Comparison of ENCODE assay signal across 8 cellular contexts in genomic region chr12:53989227-53990113, GRCh38. TPM values are rescaled to one million over a fixed set of nuclear protein-coding genes. Genes with fewer than 3 reads are reported as not detected.
A peak's percentile ranks its signal among the peaks of the same experiment; 100 is the strongest.
DNase-seq lines count a peak whose midpoint lies in the region; ATAC-seq, FAIRE-seq and TF ChIP-seq lines count a peak whose summit lies in the region.

No MANE protein-coding gene starts in this region.

- no peaks in the 10 kb centered on the region for H3K9me3 Mint-ChIP-seq in activated naive CD8-positive, alpha-beta T cell treated with anti-CD3 and anti-CD28 coated beads, Interleukin-2, amount 10 ng/mL, durations not matched to agents 7 days and 5 days
- H3K9me3 Mint-ChIP-seq in activated naive CD8-positive, alpha-beta T cell treated with anti-CD3 and anti-CD28 coated beads for 36 hours, result no peaks in the 10 kb centered on the region
- no peaks in the 10 kb centered on the region for H3K9me3 Mint-ChIP-seq in activated CD8-positive, alpha-beta T cell treated with anti-CD3 and anti-CD28 coated beads for 36 hours

- no peak for TF ChIP-seq EP300 in HepG2 (IDR thresholded peaks at IDR 0.05; ENCODE audit: low read depth in 2 of 2, low read length in 2 of 2)
- TF ChIP-seq EP300 in HepG2 (CRISPR knock-in tag; IDR thresholded peaks at IDR 0.05; ENCODE audit: borderline replicate concordance), result no peak

- in situ Hi-C loops in HepG2 (cut with HindIII; ENCODE audit: extremely low pct_ligation_motif_present, low pct_unique_long_range_greater_than_20kb), result loop anchor here (10.0 kb wide), 1 partner anchor 385 kb away; no protein-coding TSS in a partner anchor

- H3K27ac Mint-ChIP-seq in activated naive CD8-positive, alpha-beta T cell treated with anti-CD3 and anti-CD28 coated beads, Interleukin-2, amount 10 ng/mL, durations not matched to agents 7 days and 5 days, result no peak overlapping the region
- no peak overlapping the region for H3K27ac Mint-ChIP-seq in activated naive CD8-positive, alpha-beta T cell treated with anti-CD3 and anti-CD28 coated beads for 36 hours
- H3K27ac Mint-ChIP-seq in activated CD8-positive, alpha-beta T cell treated with anti-CD3 and anti-CD28 coated beads for 36 hours, result no peak overlapping the region

- H3F3A ChIP-seq in MM.1S (ENCODE audit: insufficient read depth, low read length), result 0 out of 2 replicates have a peak, but pooled peaks cover 6% of the 10 kb centered on the region

- WGBS in HepG2 (ENCODE audit: low lambda C conversion rate), result 18% methylated on average over 28 of the region's 28 CpGs

- peaks cover 29% of the 10 kb centered on the region for H3K4me1 Mint-ChIP-seq in activated naive CD8-positive, alpha-beta T cell treated with anti-CD3 and anti-CD28 coated beads, Interleukin-2, amount 10 ng/mL, durations not matched to agents 7 days and 5 days
- peaks cover 34% of the 10 kb centered on the region for H3K4me1 Mint-ChIP-seq in activated naive CD8-positive, alpha-beta T cell treated with anti-CD3 and anti-CD28 coated beads for 36 hours
- H3K4me1 Mint-ChIP-seq in activated CD8-positive, alpha-beta T cell treated with anti-CD3 and anti-CD28 coated beads for 36 hours (ENCODE audit: low read depth), result peaks cover 38% of the 10 kb centered on the region

- TF ChIP-seq POLR2A in HepG2 (IDR thresholded peaks at IDR 0.05; ENCODE audit: insufficient read depth in 1 of 2, low read depth in 2 of 2, low read length in 2 of 2), result no peak

- ATAC-seq in activated naive CD8-positive, alpha-beta T cell treated with anti-CD3 and anti-CD28 coated beads, Interleukin-2, amount 10 ng/mL, durations not matched to agents 7 days and 5 days (ENCODE audit: low read depth), result peak; percentile 31
- no peak for ATAC-seq in activated CD8-positive, alpha-beta T cell treated with anti-CD3 and anti-CD28 coated beads for 36 hours
- ATAC-seq in HepG2 (peak; percentile 47), esophagus mucosa (no peak), GM19455 (IDR thresholded peaks at IDR 0.05; ENCODE audit: unreplicated experiment) (no peak)

- H3K27ac ChIP-seq in MM.1S (ENCODE audit: low read length) (no peak overlapping the region), HepG2 (ENCODE audit: extremely low read length, insufficient read depth, low read length) (peak overlapping the region; percentile 61)

- no peaks in the 10 kb centered on the region for H3K9me2 ChIP-seq in MM.1S (replicated peaks; ENCODE audit: insufficient read depth, low read length)

- no peaks in the 10 kb centered on the region for H3K79me2 ChIP-seq in MM.1S (ENCODE audit: low read length)
- no peaks in the 10 kb centered on the region for H3K79me2 ChIP-seq in HepG2 (ENCODE audit: insufficient read depth, low read length)

- BruUV-seq in HepG2 (replicated peaks; lab: Mats Ljungman, UMichigan), result no TSS peak

- H3K4me1 ChIP-seq in MM.1S (ENCODE audit: low read length) (peaks cover 20% of the 10 kb centered on the region; the same call in 1 of the 2 replicates), HepG2 (ENCODE audit: insufficient read depth, low read length) (peaks cover 45% of the 10 kb centered on the region)

- no peak for DNase-seq in activated naive CD8-positive, alpha-beta T cell treated with anti-CD3 and anti-CD28 coated beads, Interleukin-2, amount 10 ng/mL, durations not matched to agents 7 days and 5 days
- no peak for DNase-seq in activated naive CD8-positive, alpha-beta T cell treated with anti-CD3 and anti-CD28 coated beads for 36 hours
- DNase-seq in MM.1S (peak; percentile 80), HepG2 (ENCODE audit: low spot score) (peak; percentile 56), NCI-H2107 (lab: John Stamatoyannopoulos, UW) (no peak)
- DNase-seq in activated CD8-positive, alpha-beta T cell treated with anti-CD3 and anti-CD28 coated beads for 36 hours, result peak; percentile 62

- no peaks in the 10 kb centered on the region for H3K36me3 Mint-ChIP-seq in activated naive CD8-positive, alpha-beta T cell treated with anti-CD3 and anti-CD28 coated beads, Interleukin-2, amount 10 ng/mL, durations not matched to agents 7 days and 5 days
- H3K36me3 Mint-ChIP-seq in activated naive CD8-positive, alpha-beta T cell treated with anti-CD3 and anti-CD28 coated beads for 36 hours, result peaks cover 1% of the 10 kb centered on the region
- H3K36me3 Mint-ChIP-seq in activated CD8-positive, alpha-beta T cell treated with anti-CD3 and anti-CD28 coated beads for 36 hours (ENCODE audit: low read depth), result peaks cover 2% of the 10 kb centered on the region

- intact Hi-C loops in activated CD8-positive, alpha-beta T cell treated with anti-CD3 and anti-CD28 coated beads for 36 hours (cut with micrococcal nuclease), result loop anchor here (5.0 kb wide), 2 partner anchors 32 to 38 kb away; partner anchors contain the start of gene HOXC6
- intact Hi-C loops in HepG2 (cut with micrococcal nuclease; ENCODE audit: unreplicated experiment), result loop anchor here (2.0 kb wide), 1 partner anchor 223 kb away; no protein-coding TSS in a partner anchor

- TF ChIP-seq CTCF in MM.1S (IDR thresholded peaks at IDR 0.05; ENCODE audit: low read length), result peak; percentile 76
- peak; percentile 44 for TF ChIP-seq CTCF in activated CD8-positive, alpha-beta T cell treated with anti-CD3 and anti-CD28 coated beads for 36 hours (IDR thresholded peaks at IDR 0.05)
- TF ChIP-seq CTCF in HepG2 (CRISPR knock-in tag; IDR thresholded peaks at IDR 0.05), result peak; percentile 64

- H3K4me3 ChIP-seq in MM.1S (ENCODE audit: low read length), result peak overlapping the region; percentile 45
- peak overlapping the region in 2 of 3 experiments; percentile 51; a peak in 5 of 6 replicates for H3K4me3 ChIP-seq in HepG2 (replicated peaks in 1 of 3; ENCODE audit: insufficient read depth in 1 of 3, low read depth in 2 of 3, low read length in 3 of 3)

- H3K4me3 Mint-ChIP-seq in activated naive CD8-positive, alpha-beta T cell treated with anti-CD3 and anti-CD28 coated beads, Interleukin-2, amount 10 ng/mL, durations not matched to agents 7 days and 5 days, result peak overlapping the region; percentile 44
- no peak overlapping the region for H3K4me3 Mint-ChIP-seq in activated naive CD8-positive, alpha-beta T cell treated with anti-CD3 and anti-CD28 coated beads for 36 hours
- no peak overlapping the region for H3K4me3 Mint-ChIP-seq in activated CD8-positive, alpha-beta T cell treated with anti-CD3 and anti-CD28 coated beads for 36 hours

- H4K20me1 ChIP-seq in MM.1S (ENCODE audit: insufficient read depth, low read length) (no peaks in the 10 kb centered on the region), HepG2 (ENCODE audit: insufficient read depth, low read length) (no peaks in the 10 kb centered on the region)

- H3K36me3 ChIP-seq in MM.1S (replicated peaks; ENCODE audit: insufficient read depth, low read length) (no peaks in the 10 kb centered on the region), HepG2 (replicated peaks in 1 of 2; ENCODE audit: control insufficient read depth in 1 of 2, insufficient read depth in 2 of 2, low read length in 2 of 2) (no peaks in the 10 kb centered on the region)

- TF ChIP-seq RAD21 in HepG2 (CRISPR knock-in tag; IDR thresholded peaks at IDR 0.05), result peak; percentile 24; the same call in 1 of the 2 replicates

- peak overlapping the region; percentile 79 for H3K4me2 ChIP-seq in MM.1S (ENCODE audit: low read depth, low read length)
- H3K4me2 ChIP-seq in HepG2 (ENCODE audit: low read depth, low read length), result peak overlapping the region; percentile 68

- no peak overlapping the region for H2AFZ ChIP-seq in MM.1S (ENCODE audit: low read length)
- peak overlapping the region; percentile 31 for H2AFZ ChIP-seq in HepG2 (ENCODE audit: low read length)

- H3K9ac ChIP-seq in MM.1S (ENCODE audit: low read length) (no peak overlapping the region), HepG2 (ENCODE audit: insufficient read depth, low read depth, low read length) (0 out of 2 replicates have a peak overlapping the region, but pooled peaks have one; percentile 21)

- H3K27me3 Mint-ChIP-seq in activated naive CD8-positive, alpha-beta T cell treated with anti-CD3 and anti-CD28 coated beads, Interleukin-2, amount 10 ng/mL, durations not matched to agents 7 days and 5 days, result peaks cover 97% of the 10 kb centered on the region
- peaks cover 99% of the 10 kb centered on the region for H3K27me3 Mint-ChIP-seq in activated naive CD8-positive, alpha-beta T cell treated with anti-CD3 and anti-CD28 coated beads for 36 hours
- H3K27me3 Mint-ChIP-seq in activated CD8-positive, alpha-beta T cell treated with anti-CD3 and anti-CD28 coated beads for 36 hours, result peaks cover 93% of the 10 kb centered on the region

- peak; percentile 74 for FAIRE-seq in HepG2 (lab: Jason Lieb, UNC)

- CTCF ChIA-PET in activated CD8-positive, alpha-beta T cell treated with anti-CD3 and anti-CD28 coated beads for 36 hours (lab: Charles Lee), result interaction anchor here (0.7 to 5.8 kb wide), 14 partner anchors 9 to 243 kb away, joined by 3 to 58 read pairs (median 4); partner anchors contain the start of gene HOXC9
- CTCF ChIA-PET in HepG2 (lab: Yijun Ruan, JAX; ENCODE audit: low intra/inter-chr PET ratio, low total read pairs), result interaction anchor here (1.1 to 1.6 kb wide), 2 partner anchors 16 to 221 kb away, joined by 3 to 13 read pairs; no protein-coding TSS in a partner anchor

- H3K9me3 ChIP-seq in MM.1S (replicated peaks; ENCODE audit: insufficient read depth, low read length) (no peaks in the 10 kb centered on the region), HepG2 (ENCODE audit: low read length) (no peaks in the 10 kb centered on the region)

- POLR2A ChIA-PET in activated naive CD8-positive, alpha-beta T cell treated with anti-CD3 and anti-CD28 coated beads, Interleukin-2, amount 10 ng/mL, durations not matched to agents 7 days and 5 days (lab: Charles Lee), result no interaction called here
- POLR2A ChIA-PET in activated CD8-positive, alpha-beta T cell treated with anti-CD3 and anti-CD28 coated beads for 36 hours (lab: Charles Lee), result no interaction called here
- POLR2A ChIA-PET in HepG2 (lab: Yijun Ruan, JAX), result interaction anchor here (1.3 kb wide), 1 partner anchor 11 kb away, joined by 5 read pairs; no protein-coding TSS in a partner anchor

- H3K27me3 ChIP-seq in MM.1S (replicated peaks; ENCODE audit: insufficient read depth, low read length) (peaks cover 96% of the 10 kb centered on the region), HepG2 (ENCODE audit: control insufficient read depth in 1 of 2, insufficient read depth in 2 of 2, low read length in 2 of 2) (peaks cover 10 to 39% of the 10 kb centered on the region in 2 experiments)

RNA-seq across cellular contexts. Expression of gene HOXC10, which starts 4.5 kb away (rescaled TPM):
- total RNA-seq in activated naive CD8-positive, alpha-beta T cell treated with anti-CD3 and anti-CD28 coated beads, Interleukin-2, amount 10 ng/mL, durations not matched to agents 7 days and 5 days, result not detected
- total RNA-seq in activated naive CD8-positive, alpha-beta T cell treated with anti-CD3 and anti-CD28 coated beads for 36 hours, result not detected
- not detected for total RNA-seq in activated CD8-positive, alpha-beta T cell treated with anti-CD3 and anti-CD28 coated beads for 36 hours
- total RNA-seq in HepG2 (2016; rRNA removed; fragmentation: Illumina TruSeq; extraction: Trizol) (not detected in 2 replicates), esophagus mucosa (0.64 TPM)
- not detected in 2 replicates for total RNA-seq in HepG2 (2016; cell fraction: cytosol; rRNA removed; fragmentation: Illumina TruSeq; extraction: Trizol; ENCODE audit: low read depth)
- not detected in 2 replicates for total RNA-seq in HepG2 (2016; cell fraction: insoluble cytoplasmic fraction; rRNA removed; fragmentation: Illumina TruSeq; extraction: Trizol)
- total RNA-seq in HepG2 (2016; cell fraction: membrane; rRNA removed; fragmentation: Illumina TruSeq; extraction: Trizol), result not detected in 2 replicates
- total RNA-seq in HepG2 (2016; cell fraction: nucleus; rRNA removed; fragmentation: Illumina TruSeq; extraction: Trizol), result not detected in 2 replicates
- not detected in 2 replicates for polyA plus RNA-seq in HepG2 (2011; rRNA removed)
- 0.17 TPM in 1 of 2 replicates, not detected in the other for polyA plus RNA-seq in HepG2 (2011; cell fraction: cytosol; rRNA removed)
- polyA plus RNA-seq in HepG2 (2011; cell fraction: nucleus; rRNA removed), result not detected in 2 replicates
- polyA plus RNA-seq in HepG2 (2012), result 0.35 TPM in 1 of 2 replicates, not detected in the other
- not detected in 2 replicates for polyA plus RNA-seq in HepG2 (2016; cell fraction: cytosol; fragmentation: Illumina TruSeq; extraction: Trizol; ENCODE audit: low read depth)
- polyA plus RNA-seq in HepG2 (2016; cell fraction: insoluble cytoplasmic fraction; fragmentation: Illumina TruSeq; extraction: Trizol; ENCODE audit: low read depth), result 0.19 TPM in 1 of 2 replicates, not detected in the other
- polyA plus RNA-seq in HepG2 (2016; cell fraction: membrane; fragmentation: Illumina TruSeq; extraction: Trizol; ENCODE audit: low read depth), result not detected in 2 replicates
- not detected in 2 replicates for polyA plus RNA-seq in HepG2 (2016; cell fraction: nucleus; fragmentation: Illumina TruSeq; extraction: Trizol; ENCODE audit: insufficient read depth, low read depth)
- 19.2 TPM in 1 of 2 replicates, not detected in the other for polyA minus RNA-seq in HepG2 (2011; rRNA and poly(A)+ RNA removed; ENCODE audit: low replicate concordance)
- not detected in 2 replicates for polyA minus RNA-seq in HepG2 (2011; cell fraction: cytosol; rRNA and poly(A)+ RNA removed)
- 0.26 TPM in 1 of 2 replicates, not detected in the other for polyA minus RNA-seq in HepG2 (2011; cell fraction: nucleus; rRNA and poly(A)+ RNA removed)

RNA-seq across cellular contexts. Expression of gene HOXC9, which starts 10.5 kb away (rescaled TPM):
- not detected for total RNA-seq in activated naive CD8-positive, alpha-beta T cell treated with anti-CD3 and anti-CD28 coated beads, Interleukin-2, amount 10 ng/mL, durations not matched to agents 7 days and 5 days
- not detected for total RNA-seq in activated naive CD8-positive, alpha-beta T cell treated with anti-CD3 and anti-CD28 coated beads for 36 hours
- not detected for total RNA-seq in activated CD8-positive, alpha-beta T cell treated with anti-CD3 and anti-CD28 coated beads for 36 hours
- total RNA-seq in HepG2 (2016; rRNA removed; fragmentation: Illumina TruSeq; extraction: Trizol) (0.94 and 1.1 TPM in 2 replicates), esophagus mucosa (1.2 TPM)
- total RNA-seq in HepG2 (2016; cell fraction: cytosol; rRNA removed; fragmentation: Illumina TruSeq; extraction: Trizol; ENCODE audit: low read depth), result 0.35 and 0.61 TPM in 2 replicates
- total RNA-seq in HepG2 (2016; cell fraction: insoluble cytoplasmic fraction; rRNA removed; fragmentation: Illumina TruSeq; extraction: Trizol), result 1.1 and 1.2 TPM in 2 replicates
- 0.90 and 0.99 TPM in 2 replicates for total RNA-seq in HepG2 (2016; cell fraction: membrane; rRNA removed; fragmentation: Illumina TruSeq; extraction: Trizol)
- total RNA-seq in HepG2 (2016; cell fraction: nucleus; rRNA removed; fragmentation: Illumina TruSeq; extraction: Trizol), result 0.41 and 0.50 TPM in 2 replicates
- 0.10 and 0.11 TPM in 2 replicates for polyA plus RNA-seq in HepG2 (2011; rRNA removed)
- polyA plus RNA-seq in HepG2 (2011; cell fraction: cytosol; rRNA removed), result 0.23 and 0.27 TPM in 2 replicates
- polyA plus RNA-seq in HepG2 (2011; cell fraction: nucleus; rRNA removed), result 0.10 and 0.14 TPM in 2 replicates
- 0.47 and 1.0 TPM in 2 replicates for polyA plus RNA-seq in HepG2 (2012)
- 1.6 and 2.0 TPM in 2 replicates for polyA plus RNA-seq in HepG2 (2016; cell fraction: cytosol; fragmentation: Illumina TruSeq; extraction: Trizol; ENCODE audit: low read depth)
- polyA plus RNA-seq in HepG2 (2016; cell fraction: insoluble cytoplasmic fraction; fragmentation: Illumina TruSeq; extraction: Trizol; ENCODE audit: low read depth), result 1.8 and 2.6 TPM in 2 replicates
- 1.4 and 2.4 TPM in 2 replicates for polyA plus RNA-seq in HepG2 (2016; cell fraction: membrane; fragmentation: Illumina TruSeq; extraction: Trizol; ENCODE audit: low read depth)
- polyA plus RNA-seq in HepG2 (2016; cell fraction: nucleus; fragmentation: Illumina TruSeq; extraction: Trizol; ENCODE audit: insufficient read depth, low read depth), result 1.3 and 2.0 TPM in 2 replicates
- polyA minus RNA-seq in HepG2 (2011; rRNA and poly(A)+ RNA removed; ENCODE audit: low replicate concordance), result 1.2 TPM in 1 of 2 replicates, not detected in the other
- not detected in 2 replicates for polyA minus RNA-seq in HepG2 (2011; cell fraction: cytosol; rRNA and poly(A)+ RNA removed)
- not detected in 2 replicates for polyA minus RNA-seq in HepG2 (2011; cell fraction: nucleus; rRNA and poly(A)+ RNA removed)

RNA-seq across cellular contexts. Expression of gene HOTAIR, which starts 14.7 kb away (rescaled TPM):
- not detected for total RNA-seq in activated naive CD8-positive, alpha-beta T cell treated with anti-CD3 and anti-CD28 coated beads, Interleukin-2, amount 10 ng/mL, durations not matched to agents 7 days and 5 days
- not detected for total RNA-seq in activated naive CD8-positive, alpha-beta T cell treated with anti-CD3 and anti-CD28 coated beads for 36 hours
- total RNA-seq in activated CD8-positive, alpha-beta T cell treated with anti-CD3 and anti-CD28 coated beads for 36 hours, result not detected
- not detected in 2 replicates for total RNA-seq in HepG2 (2016; rRNA removed; fragmentation: Illumina TruSeq; extraction: Trizol)
- not detected in 2 replicates for total RNA-seq in HepG2 (2016; cell fraction: cytosol; rRNA removed; fragmentation: Illumina TruSeq; extraction: Trizol; ENCODE audit: low read depth)
- not detected in 2 replicates for total RNA-seq in HepG2 (2016; cell fraction: insoluble cytoplasmic fraction; rRNA removed; fragmentation: Illumina TruSeq; extraction: Trizol)
- total RNA-seq in HepG2 (2016; cell fraction: membrane; rRNA removed; fragmentation: Illumina TruSeq; extraction: Trizol), result not detected in 2 replicates
- not detected in 2 replicates for total RNA-seq in HepG2 (2016; cell fraction: nucleus; rRNA removed; fragmentation: Illumina TruSeq; extraction: Trizol)
- not detected in 2 replicates for polyA plus RNA-seq in HepG2 (2011; rRNA removed)
- polyA plus RNA-seq in HepG2 (2011; cell fraction: cytosol; rRNA removed), result not detected in 2 replicates
- polyA plus RNA-seq in HepG2 (2011; cell fraction: nucleus; rRNA removed), result not detected in 2 replicates
- not detected in 2 replicates for polyA plus RNA-seq in HepG2 (2012)
- polyA plus RNA-seq in HepG2 (2016; cell fraction: cytosol; fragmentation: Illumina TruSeq; extraction: Trizol; ENCODE audit: low read depth), result not detected in 2 replicates
- not detected in 2 replicates for polyA plus RNA-seq in HepG2 (2016; cell fraction: insoluble cytoplasmic fraction; fragmentation: Illumina TruSeq; extraction: Trizol; ENCODE audit: low read depth)
- not detected in 2 replicates for polyA plus RNA-seq in HepG2 (2016; cell fraction: membrane; fragmentation: Illumina TruSeq; extraction: Trizol; ENCODE audit: low read depth)
- not detected in 2 replicates for polyA plus RNA-seq in HepG2 (2016; cell fraction: nucleus; fragmentation: Illumina TruSeq; extraction: Trizol; ENCODE audit: insufficient read depth, low read depth)
- 0.84 TPM in 1 of 2 replicates, not detected in the other for polyA minus RNA-seq in HepG2 (2011; rRNA and poly(A)+ RNA removed; ENCODE audit: low replicate concordance)
- polyA minus RNA-seq in HepG2 (2011; cell fraction: cytosol; rRNA and poly(A)+ RNA removed), result not detected in 2 replicates
- not detected in 2 replicates for polyA minus RNA-seq in HepG2 (2011; cell fraction: nucleus; rRNA and poly(A)+ RNA removed)
- total RNA-seq in esophagus mucosa, result not detected

RNA-seq across cellular contexts. Expression of gene HOXC11, which starts 16.5 kb away (rescaled TPM):
- total RNA-seq in activated naive CD8-positive, alpha-beta T cell treated with anti-CD3 and anti-CD28 coated beads, Interleukin-2, amount 10 ng/mL, durations not matched to agents 7 days and 5 days, result not detected
- total RNA-seq in activated naive CD8-positive, alpha-beta T cell treated with anti-CD3 and anti-CD28 coated beads for 36 hours, result not detected
- total RNA-seq in activated CD8-positive, alpha-beta T cell treated with anti-CD3 and anti-CD28 coated beads for 36 hours, result not detected
- not detected in 2 replicates for total RNA-seq in HepG2 (2016; rRNA removed; fragmentation: Illumina TruSeq; extraction: Trizol)
- not detected in 2 replicates for total RNA-seq in HepG2 (2016; cell fraction: cytosol; rRNA removed; fragmentation: Illumina TruSeq; extraction: Trizol; ENCODE audit: low read depth)
- not detected in 2 replicates for total RNA-seq in HepG2 (2016; cell fraction: insoluble cytoplasmic fraction; rRNA removed; fragmentation: Illumina TruSeq; extraction: Trizol)
- not detected in 2 replicates for total RNA-seq in HepG2 (2016; cell fraction: membrane; rRNA removed; fragmentation: Illumina TruSeq; extraction: Trizol)
- not detected in 2 replicates for total RNA-seq in HepG2 (2016; cell fraction: nucleus; rRNA removed; fragmentation: Illumina TruSeq; extraction: Trizol)
- polyA plus RNA-seq in HepG2 (2011; rRNA removed), result not detected in 2 replicates
- polyA plus RNA-seq in HepG2 (2011; cell fraction: cytosol; rRNA removed), result not detected in 2 replicates
- not detected in 2 replicates for polyA plus RNA-seq in HepG2 (2011; cell fraction: nucleus; rRNA removed)
- polyA plus RNA-seq in HepG2 (2012), result not detected in 2 replicates
- not detected in 2 replicates for polyA plus RNA-seq in HepG2 (2016; cell fraction: cytosol; fragmentation: Illumina TruSeq; extraction: Trizol; ENCODE audit: low read depth)
- polyA plus RNA-seq in HepG2 (2016; cell fraction: insoluble cytoplasmic fraction; fragmentation: Illumina TruSeq; extraction: Trizol; ENCODE audit: low read depth), result not detected in 2 replicates
- not detected in 2 replicates for polyA plus RNA-seq in HepG2 (2016; cell fraction: membrane; fragmentation: Illumina TruSeq; extraction: Trizol; ENCODE audit: low read depth)
- not detected in 2 replicates for polyA plus RNA-seq in HepG2 (2016; cell fraction: nucleus; fragmentation: Illumina TruSeq; extraction: Trizol; ENCODE audit: insufficient read depth, low read depth)
- 8.8 TPM in 1 of 2 replicates, not detected in the other for polyA minus RNA-seq in HepG2 (2011; rRNA and poly(A)+ RNA removed; ENCODE audit: low replicate concordance)
- 0.30 TPM in 1 of 2 replicates, not detected in the other for polyA minus RNA-seq in HepG2 (2011; cell fraction: cytosol; rRNA and poly(A)+ RNA removed)
- 0.13 TPM in 1 of 2 replicates, not detected in the other for polyA minus RNA-seq in HepG2 (2011; cell fraction: nucleus; rRNA and poly(A)+ RNA removed)
- 0.08 TPM for total RNA-seq in esophagus mucosa

RNA-seq across cellular contexts. Expression of gene HOXC8, which starts 19.3 kb away (rescaled TPM):
- total RNA-seq in activated naive CD8-positive, alpha-beta T cell treated with anti-CD3 and anti-CD28 coated beads, Interleukin-2, amount 10 ng/mL, durations not matched to agents 7 days and 5 days, result not detected
- not detected for total RNA-seq in activated naive CD8-positive, alpha-beta T cell treated with anti-CD3 and anti-CD28 coated beads for 36 hours
- not detected for total RNA-seq in activated CD8-positive, alpha-beta T cell treated with anti-CD3 and anti-CD28 coated beads for 36 hours
- not detected in 2 replicates for total RNA-seq in HepG2 (2016; rRNA removed; fragmentation: Illumina TruSeq; extraction: Trizol)
- total RNA-seq in HepG2 (2016; cell fraction: cytosol; rRNA removed; fragmentation: Illumina TruSeq; extraction: Trizol; ENCODE audit: low read depth), result not detected in 2 replicates
- total RNA-seq in HepG2 (2016; cell fraction: insoluble cytoplasmic fraction; rRNA removed; fragmentation: Illumina TruSeq; extraction: Trizol), result not detected in 2 replicates
- not detected in 2 replicates for total RNA-seq in HepG2 (2016; cell fraction: membrane; rRNA removed; fragmentation: Illumina TruSeq; extraction: Trizol)
- not detected in 2 replicates for total RNA-seq in HepG2 (2016; cell fraction: nucleus; rRNA removed; fragmentation: Illumina TruSeq; extraction: Trizol)
- 0.04 TPM in 1 of 2 replicates, not detected in the other for polyA plus RNA-seq in HepG2 (2011; rRNA removed)
- 0.03 TPM in 1 of 2 replicates, not detected in the other for polyA plus RNA-seq in HepG2 (2011; cell fraction: cytosol; rRNA removed)
- not detected in 2 replicates for polyA plus RNA-seq in HepG2 (2011; cell fraction: nucleus; rRNA removed)
- 0.16 TPM in 1 of 2 replicates, not detected in the other for polyA plus RNA-seq in HepG2 (2012)
- not detected in 2 replicates for polyA plus RNA-seq in HepG2 (2016; cell fraction: cytosol; fragmentation: Illumina TruSeq; extraction: Trizol; ENCODE audit: low read depth)
- polyA plus RNA-seq in HepG2 (2016; cell fraction: insoluble cytoplasmic fraction; fragmentation: Illumina TruSeq; extraction: Trizol; ENCODE audit: low read depth), result not detected in 2 replicates
- not detected in 2 replicates for polyA plus RNA-seq in HepG2 (2016; cell fraction: membrane; fragmentation: Illumina TruSeq; extraction: Trizol; ENCODE audit: low read depth)
- 0.32 TPM in 1 of 2 replicates, not detected in the other for polyA plus RNA-seq in HepG2 (2016; cell fraction: nucleus; fragmentation: Illumina TruSeq; extraction: Trizol; ENCODE audit: insufficient read depth, low read depth)
- 0.61 TPM in 1 of 2 replicates, not detected in the other for polyA minus RNA-seq in HepG2 (2011; rRNA and poly(A)+ RNA removed; ENCODE audit: low replicate concordance)
- polyA minus RNA-seq in HepG2 (2011; cell fraction: cytosol; rRNA and poly(A)+ RNA removed), result not detected in 2 replicates
- polyA minus RNA-seq in HepG2 (2011; cell fraction: nucleus; rRNA and poly(A)+ RNA removed), result not detected in 2 replicates
- 0.48 TPM for total RNA-seq in esophagus mucosa

Comparison
In these comparisons a context has a peak if more than half of its experiments do, and no peak if none do; other contexts are left out.
1. ATAC-seq: peak in activated naive CD8-positive, alpha-beta T cell treated with anti-CD3 and anti-CD28 coated beads, Interleukin-2, amount 10 ng/mL, durations not matched to agents 7 days and 5 days (single experiment) and HepG2 (single experiment); none in activated CD8-positive, alpha-beta T cell treated with anti-CD3 and anti-CD28 coated beads for 36 hours (single experiment), esophagus mucosa (single experiment) and GM19455 (single experiment).
2. DNase-seq: peak in MM.1S (single experiment), activated CD8-positive, alpha-beta T cell treated with anti-CD3 and anti-CD28 coated beads for 36 hours (single experiment) and HepG2 (single experiment); none in activated naive CD8-positive, alpha-beta T cell treated with anti-CD3 and anti-CD28 coated beads, Interleukin-2, amount 10 ng/mL, durations not matched to agents 7 days and 5 days (single experiment), activated naive CD8-positive, alpha-beta T cell treated with anti-CD3 and anti-CD28 coated beads for 36 hours (single experiment) and NCI-H2107 (single experiment).
3. Peak in every context shown above with its lines, with median percentiles within 50 percentile points of each other: CTCF ChIP-seq.